25 cellular contexts compared by ENCODE assay signal in genomic region chrX:9519546-9520210, GRCh38. TPM values are rescaled to one million over a fixed set of nuclear protein-coding genes. Genes with fewer than 3 reads are reported as not detected.
DNase-seq lines count a peak whose midpoint lies in the region; ATAC-seq and TF ChIP-seq lines count a peak whose summit lies in the region.
"Had no signal": no experiment of that assay in that cellular context is flagged by ENCODE, and none has a peak within 500 bp of the region (broad histone marks: within the 10 kb centered on the region; RNA-seq: fewer than 3 reads in every experiment).

No MANE protein-coding gene starts in this region.

- ATAC-seq in IMR-90 (ENCODE audit: low read depth), result no peak
- ATAC-seq: activated T-cell treated with anti-CD3 and anti-CD28 coated beads, Interleukin-2, amount 50 U/mL, for 72 hours; left lung; natural killer cell had no signal

- DNase-seq in AG08395 (ENCODE audit: low spot score), result peak; percentile 32
- DNase-seq in IMR-90, result no peak
- DNase-seq in fibroblast of peridontal ligament (ENCODE audit: extremely low read depth), result peak; percentile 44
- DNase-seq in osteocyte (ENCODE audit: extremely low spot score, unreplicated experiment), result no peak
- DNase-seq in kidney glomerular epithelial cell (lab: John Stamatoyannopoulos, UW), result no peak
- no peak for DNase-seq in NCI-H2081 (lab: John Stamatoyannopoulos, UW)
- no peak for DNase-seq in activated T-cell treated with anti-CD3 and anti-CD28 coated beads, Interleukin-2, amount 50 U/mL, for 1 hour
- DNase-seq in stimulated activated naive CD4-positive, alpha-beta T cell (lab: John Stamatoyannopoulos, UW), result no peak
- DNase-seq: activated CD4-positive, alpha-beta T cell treated with anti-CD3 and anti-CD28 coated beads for 4 hours; activated naive CD4-positive, alpha-beta T cell treated with anti-CD3 and anti-CD28 coated beads for 36 hours; activated T-cell treated with anti-CD3 and anti-CD28 coated beads, Interleukin-2, amount 50 U/mL, for 72 hours; DMS79; H9; left lung; natural killer cell; NCI-H1048; NCI-H187 treated with DMSO at 0.1 percent for 48 hours; NCI-H774; ovary; SK-N-SH; stimulated activated CD8-positive, alpha-beta memory T cell treated with anti-CD3 and anti-CD28 coated beads, Interleukin-4, amount 100 ng/mL, for 48 hours; T-helper 2 cell had no signal

- CTCF ChIA-PET in IMR-90 (lab: Yijun Ruan, JAX), result no interaction called here

- peaks cover under 1% of the 10 kb centered on the region for H3K9me3 Mint-ChIP-seq in osteocyte (ENCODE audit: unreplicated experiment)
- H3K9me3 Mint-ChIP-seq: activated naive CD4-positive, alpha-beta T cell treated with anti-CD3 and anti-CD28 coated beads for 36 hours; activated T-cell treated with anti-CD3 and anti-CD28 coated beads, Interleukin-2, amount 50 U/mL, for 72 hours; dendritic cell treated with granulocyte-macrophage colony-stimulating factor and Interleukin-4, amounts not matched to agents 40 ng/mL and 50 ng/mL, for 4 days; natural killer cell had no signal

- H3K14ac ChIP-seq in IMR-90 (replicated peaks; ENCODE audit: low read depth, low read length), result no peak overlapping the region

- in situ Hi-C loops in IMR-90 (cut with MboI; ENCODE audit: low sequenced_read_pairs), result no loop called here

- H3K27me3 ChIP-seq in IMR-90 (ENCODE audit: control insufficient read depth, insufficient read depth, low read length), result no peaks in the 10 kb centered on the region
- H3K27me3 ChIP-seq: left lung, ovary had no signal

- no peak overlapping the region for H3K4ac ChIP-seq in IMR-90 (ENCODE audit: low read depth, low read length)

- no peak for TF ChIP-seq CTCF in IMR-90 (conservative IDR thresholded peaks at IDR 0.05; ENCODE audit: low read depth, low read length)
- TF ChIP-seq CTCF in osteocyte (IDR thresholded peaks at IDR 0.05), result no peak

- no peak overlapping the region for H4K91ac ChIP-seq in IMR-90 (ENCODE audit: insufficient read depth, low read depth, low read length)

- TF ChIP-seq POLR2A in IMR-90 (IDR thresholded peaks at IDR 0.05; ENCODE audit: low read depth, low read length), result no peak

- H3K4me1 ChIP-seq in IMR-90 (ENCODE audit: control insufficient read depth, insufficient read depth, low read length), result peaks cover 4% of the 10 kb centered on the region; the same call in 1 of the 2 replicates

- no peak overlapping the region for H3K27ac ChIP-seq in IMR-90 (ENCODE audit: insufficient read depth, low read length)
- H3K27ac ChIP-seq: left lung, ovary, RWPE1 had no signal

- no peak overlapping the region for H4K8ac ChIP-seq in IMR-90 (ENCODE audit: low read depth in 2 of 2, low read length in 2 of 2)

- no CpG with 5 or more reads among the region's 8 CpGs for WGBS in IMR-90 (ENCODE audit: extremely low coverage in 2 of 2, insufficient read length in 1 of 2), 2 experiments

- H2BK20ac ChIP-seq in IMR-90 (ENCODE audit: low read depth, low read length), result no peak overlapping the region

- no peak overlapping the region for H3K23ac ChIP-seq in IMR-90 (ENCODE audit: low read depth, low read length)

- H4K20me1 ChIP-seq in IMR-90 (ENCODE audit: insufficient read depth, low read length), result peaks cover 54% of the 10 kb centered on the region

- no peak overlapping the region for H3K56ac ChIP-seq in IMR-90 (ENCODE audit: extremely low read depth, insufficient read depth, low read length)

- TF ChIP-seq RAD21 in IMR-90 (IDR thresholded peaks at IDR 0.05; ENCODE audit: low read length), result no peak

- no peaks in the 10 kb centered on the region for H3K27me3 Mint-ChIP-seq in osteocyte (ENCODE audit: unreplicated experiment)
- H3K27me3 Mint-ChIP-seq: dendritic cell treated with granulocyte-macrophage colony-stimulating factor and Interleukin-4, amounts not matched to agents 40 ng/mL and 50 ng/mL, for 4 days; type B pancreatic cell had no signal

- H3K4me2 ChIP-seq in IMR-90 (ENCODE audit: low read depth, low read length), result no peak overlapping the region
- H3K4me2 ChIP-seq: SK-N-SH had no signal

- H3K18ac ChIP-seq in IMR-90 (ENCODE audit: low read depth, low read length), result no peak overlapping the region

- no peaks in the 10 kb centered on the region for H3K36me3 ChIP-seq in IMR-90 (ENCODE audit: control insufficient read depth, insufficient read depth, low read length)
- H3K36me3 ChIP-seq: left lung, ovary had no signal

- H2AK9ac ChIP-seq in IMR-90 (replicated peaks; ENCODE audit: low read depth, low read length, poor library complexity), result peak overlapping the region; percentile 33

- H3K36me3 Mint-ChIP-seq in osteocyte (ENCODE audit: unreplicated experiment), result peaks cover 3% of the 10 kb centered on the region
- H3K36me3 Mint-ChIP-seq: natural killer cell had no signal

- intact Hi-C loops in IMR-90 (cut with micrococcal nuclease), result no loop called here

- no peak overlapping the region for H3K4me3 ChIP-seq in IMR-90 (ENCODE audit: insufficient read depth, low read depth, low read length)
- H3K4me3 ChIP-seq: left lung, ovary had no signal

- no peak overlapping the region for H2AFZ ChIP-seq in IMR-90 (replicated peaks; ENCODE audit: low read length, poor library complexity)

- H3K27ac Mint-ChIP-seq in osteocyte (ENCODE audit: unreplicated experiment), result peak overlapping the region; percentile 18
- H3K27ac Mint-ChIP-seq: activated naive CD4-positive, alpha-beta T cell treated with anti-CD3 and anti-CD28 coated beads for 36 hours; activated T-cell treated with anti-CD3 and anti-CD28 coated beads, Interleukin-2, amount 50 U/mL, for 72 hours; dendritic cell treated with granulocyte-macrophage colony-stimulating factor and Interleukin-4, amounts not matched to agents 40 ng/mL and 50 ng/mL, for 4 days; natural killer cell had no signal

- no peak overlapping the region for H2BK15ac ChIP-seq in IMR-90 (ENCODE audit: low read depth, low read length)

- POLR2A ChIA-PET in IMR-90 (lab: Charles Lee; ENCODE audit: unreplicated experiment), result no interaction called here

- no peak overlapping the region for H2BK5ac ChIP-seq in IMR-90 (ENCODE audit: low read depth, low read length, poor library complexity, severe bottlenecking)

- peaks cover 4% of the 10 kb centered on the region; the same call in 1 of the 2 replicates for H3K9me1 ChIP-seq in IMR-90 (ENCODE audit: insufficient read depth, low read length)

- no peak overlapping the region for H3K4me3 Mint-ChIP-seq in osteocyte (ENCODE audit: unreplicated experiment)
- H3K4me3 Mint-ChIP-seq: activated naive CD4-positive, alpha-beta T cell treated with anti-CD3 and anti-CD28 coated beads for 36 hours; activated T-cell treated with anti-CD3 and anti-CD28 coated beads, Interleukin-2, amount 50 U/mL, for 72 hours; dendritic cell treated with granulocyte-macrophage colony-stimulating factor and Interleukin-4, amounts not matched to agents 40 ng/mL and 50 ng/mL, for 4 days; H9; natural killer cell; type B pancreatic cell had no signal

- H4K5ac ChIP-seq in IMR-90 (ENCODE audit: low read depth, low read length), result no peak overlapping the region

- H3K4me1 Mint-ChIP-seq in osteocyte (ENCODE audit: unreplicated experiment), result peaks cover 28% of the 10 kb centered on the region

- H3K9me3 ChIP-seq in IMR-90 (ENCODE audit: control insufficient read depth, insufficient read depth, low read length), result no peaks in the 10 kb centered on the region
- H3K9me3 ChIP-seq: left lung, ovary, SK-N-SH had no signal

- peaks cover 24 to 76% of the 10 kb centered on the region in 2 experiments for H3K79me1 ChIP-seq in IMR-90 (ENCODE audit: low read depth in 1 of 2, low read length in 2 of 2)

- no TSS peak for BruUV-seq in IMR-90 (replicated peaks; lab: Mats Ljungman, UMichigan)

- H3K9ac ChIP-seq in IMR-90 (ENCODE audit: low read depth, low read length), result no peak overlapping the region
- H3K9ac ChIP-seq: SK-N-SH had no signal

- H2BK120ac ChIP-seq in IMR-90 (ENCODE audit: low read depth, low read length), result no peak overlapping the region

- dilution Hi-C loops in IMR-90 (cut with HindIII; ENCODE audit: low sequenced_read_pairs, unreplicated experiment), result no loop called here

- H2AK5ac ChIP-seq in IMR-90 (ENCODE audit: low read depth, low read length), result no peak overlapping the region

TF ChIP-seq in IMR-90, 13 proteins besides CTCF, POLR2A, EP300 and RAD21:
- TF ChIP-seq USF2 (IDR thresholded peaks at IDR 0.05; ENCODE audit: low read depth, low read length) (no peak), FOS (IDR thresholded peaks at IDR 0.05; ENCODE audit: low read depth, low read length) (no peak), RCOR1 (IDR thresholded peaks at IDR 0.05; ENCODE audit: insufficient replicate concordance, low read length) (no peak), BHLHE40 (IDR thresholded peaks at IDR 0.05; ENCODE audit: low read depth, low read length) (no peak)

RNA-seq across cellular contexts. Expression of gene TBL1X, which starts 54.8 kb away (rescaled TPM):
- total RNA-seq in IMR-90 (2012; rRNA removed) (20.8 and 21.1 TPM in 2 replicates), osteocyte (35.3 and 39.9 TPM in 2 replicates)
- polyA plus RNA-seq in IMR-90 (2012; rRNA removed), result 11.5 and 16.2 TPM in 2 replicates
- 11.7 and 12.3 TPM in 2 replicates for polyA plus RNA-seq in IMR-90 (2012; cell fraction: cytosol; rRNA removed)
- polyA plus RNA-seq in IMR-90 (2012; cell fraction: nucleus; rRNA removed; ENCODE audit: low replicate concordance), result 18.6 and 30.7 TPM in 2 replicates

Comparison
In these comparisons a context has a peak if more than half of its experiments do, and no peak if none do; other contexts are left out.
1. DNase-seq: peak in AG08395 (single experiment) and fibroblast of peridontal ligament (single experiment); none in IMR-90 (single experiment), osteocyte (single experiment), kidney glomerular epithelial cell (single experiment), NCI-H2081 (0 of 2), activated T-cell treated with anti-CD3 and anti-CD28 coated beads, Interleukin-2, amount 50 U/mL, for 1 hour (single experiment) and stimulated activated naive CD4-positive, alpha-beta T cell (0 of 6).